Comparison of ENCODE assay signal across 7 cellular contexts in genomic region chr9:108933641-108934322, GRCh38. TPM values are rescaled to one million over a fixed set of nuclear protein-coding genes. Genes with fewer than 3 reads are reported as not detected.
DNase-seq lines count a peak whose midpoint lies in the region; ATAC-seq and TF ChIP-seq lines count a peak whose summit lies in the region.

Gene ELP1 (minus strand): TSS chr9:108934124. CDS start chr9:108931146, 2,978 bp downstream.

- no peak for TF ChIP-seq EP300 in sigmoid colon (IDR thresholded peaks at IDR 0.05)

- WGBS in sigmoid colon, 2 donors = 0 to 1% methylated on average over 52 of the region's 52 CpGs

- peaks cover 0 to 17% (median 2%) of the 10 kb centered on the region in 4 donors for H3K36me3 ChIP-seq in sigmoid colon

- in situ Hi-C loops in astrocyte of the spinal cord (cut with HindIII; ENCODE audit: low sequenced_read_pairs) = no loop called here

- TF ChIP-seq CTCF in astrocyte of the spinal cord (IDR thresholded peaks at IDR 0.05; ENCODE audit: low read depth, low read length) (peak; percentile 47), sigmoid colon (IDR thresholded peaks at IDR 0.05) (no peak)

- H3K9me3 ChIP-seq in sigmoid colon = no peaks in the 10 kb centered on the region

- peak within 1 kb of the TSS; percentile 88 to 92 (median 90) for H3K27ac ChIP-seq in sigmoid colon

- DNase-seq in NCI-H2081 (lab: John Stamatoyannopoulos, UW) = peak; percentile 90 to 94
- DNase-seq in T1000 (lab: John Stamatoyannopoulos, UW) = peak; percentile 88
- DNase-seq in astrocyte of the spinal cord (ENCODE audit: low read depth, low spot score) = peak; percentile 96
- peak; percentile 68 for DNase-seq in iPS DF 19.7 (ENCODE audit: low read depth, low spot score)
- DNase-seq in sigmoid colon = peak; percentile 96

- peak within 1 kb of the TSS; percentile 74 for H3K4me3 ChIP-seq in astrocyte of the spinal cord (ENCODE audit: low read depth, low read length)
- peak within 1 kb of the TSS; percentile 65 to 88 (median 72) for H3K4me3 ChIP-seq in sigmoid colon

- ATAC-seq in GM18511 (IDR thresholded peaks at IDR 0.05; ENCODE audit: unreplicated experiment) (peak; percentile 91), HG03039 (IDR thresholded peaks at IDR 0.05; ENCODE audit: unreplicated experiment) (peak; percentile 87)

- no peaks in the 10 kb centered on the region for H3K27me3 ChIP-seq in sigmoid colon

- peak; percentile 18 to 48 for TF ChIP-seq POLR2A in sigmoid colon (IDR thresholded peaks at IDR 0.05)

- peaks cover 0 to 27% (median 21%) of the 10 kb centered on the region in 4 donors for H3K4me1 ChIP-seq in sigmoid colon

- intact Hi-C loops in sigmoid colon (cut with DNase I) = loop anchor here (2.0 to 10.0 kb wide), 5 partner anchors 21 to 1449 kb away; partner anchors contain the start of genes CTNNAL1, KLF4 and TMEM245

RNA-seq across cellular contexts. Expression of gene ELP1, which starts in this region (rescaled TPM):
- total RNA-seq in sigmoid colon = 10 to 100 TPM; 11.0 to 17.2 (median 15.3) TPM
- polyA plus RNA-seq in sigmoid colon = 10 to 100 TPM in 1 of 3 donors, 1 to 10 TPM in 2; 3.9 to 10.7 (median 7.8) TPM

Comparison
In these comparisons a context has a peak if more than half of its experiments do, and no peak if none do; other contexts are left out.
1. Peak in every context shown above with its lines: DNase-seq, ATAC-seq, H3K4me3 ChIP-seq and H3K27ac ChIP-seq.